In genomic region chr1:11681071-11681771, GRCh38 we compare ENCODE assay signal across 8 cellular contexts. TPM values are rescaled to one million over a fixed set of nuclear protein-coding genes. Genes with fewer than 3 reads are reported as not detected.
DNase-seq lines count a peak whose midpoint lies in the region; TF ChIP-seq lines count a peak whose summit lies in the region.

Gene MAD2L2, minus strand, starts transcription at chr1:11681148. Its CDS starts 547 bp downstream, at chr1:11680601.

- H4K91ac ChIP-seq in trophoblast cell (ENCODE audit: low read depth, low read length): peak within 1 kb of the TSS; percentile 62

- H2BK5ac ChIP-seq in trophoblast cell (ENCODE audit: low read depth, low read length, poor library complexity): peak within 1 kb of the TSS; percentile 38

- H4K8ac ChIP-seq in trophoblast cell (ENCODE audit: low read depth, low read length): peak within 1 kb of the TSS; percentile 41

- peak within 1 kb of the TSS; percentile 29 for H3K4ac ChIP-seq in trophoblast cell (ENCODE audit: low read depth, low read length)

- H4K12ac ChIP-seq in trophoblast cell (ENCODE audit: low read depth, low read length): peak within 1 kb of the TSS; percentile 11

- peaks cover 9% of the 10 kb centered on the region for H3K79me1 ChIP-seq in trophoblast cell (ENCODE audit: low read length)

- H3K23ac ChIP-seq in trophoblast cell (ENCODE audit: low read length): peak within 1 kb of the TSS; percentile 95

- H3K4me3 ChIP-seq in H7 (ENCODE audit: insufficient read depth, low read depth, low read length) (peak within 1 kb of the TSS; percentile 99), MM.1S (ENCODE audit: low read length) (peak within 1 kb of the TSS; percentile 99), cardiac muscle cell (peak within 1 kb of the TSS; percentile 77), trophoblast cell (ENCODE audit: low read depth, low read length) (peak within 1 kb of the TSS; percentile 91), tibial artery (peak within 1 kb of the TSS; percentile 69 to 73)

- no peaks in the 10 kb centered on the region for H4K20me1 ChIP-seq in MM.1S (ENCODE audit: insufficient read depth, low read length)

- H3K9ac ChIP-seq in MM.1S (ENCODE audit: low read length): peak within 1 kb of the TSS; percentile 86
- peak within 1 kb of the TSS; percentile 74 for H3K9ac ChIP-seq in trophoblast cell (ENCODE audit: low read length)

- H3K4me1 ChIP-seq in MM.1S (ENCODE audit: low read length) (no peaks in the 10 kb centered on the region), cardiac muscle cell (ENCODE audit: low read depth) (no peaks in the 10 kb centered on the region), trophoblast cell (ENCODE audit: control insufficient read depth in 1 of 2, insufficient read depth in 2 of 2, low read length in 2 of 2) (peaks cover 15 to 23% of the 10 kb centered on the region in 2 experiments), tibial artery (peaks cover 0 to 20% (median 14%) of the 10 kb centered on the region in 4 donors)

- H3K18ac ChIP-seq in trophoblast cell (ENCODE audit: low read length): peak within 1 kb of the TSS; percentile 22

- peak within 1 kb of the TSS; percentile 52 for H3K14ac ChIP-seq in trophoblast cell (ENCODE audit: low read length)

- H3K79me2 ChIP-seq in MM.1S (ENCODE audit: low read length) (peaks cover 7% of the 10 kb centered on the region), trophoblast cell (ENCODE audit: control insufficient read depth, insufficient read depth, low read length, poor library complexity) (peaks cover 2% of the 10 kb centered on the region)

- no peak within 1 kb of the TSS for H2BK120ac ChIP-seq in trophoblast cell (ENCODE audit: insufficient read depth, low read length, poor library complexity)

- DNase-seq in GF-D8 (lab: John Stamatoyannopoulos, UW): peak; percentile 63
- DNase-seq in H7: peak; percentile 98
- peak; percentile 86 for DNase-seq in MM.1S
- DNase-seq in SW480 (ENCODE audit: low spot score): peak; percentile 94
- DNase-seq in activated naive CD8-positive, alpha-beta T cell treated with anti-CD3 and anti-CD28 coated beads, Interleukin-2, amount 50 U/mL, for 16 hours (ENCODE audit: low read depth, low spot score): peak; percentile 81
- peak; percentile 82 to 88 for DNase-seq in cardiac muscle cell (ENCODE audit: low read depth in 1 of 2, low spot score in 1 of 2)
- DNase-seq in trophoblast cell: peak; percentile 69 to 83
- DNase-seq in tibial artery: peak; percentile 84 to 92

- peaks cover 9% of the 10 kb centered on the region for H3F3A ChIP-seq in MM.1S (ENCODE audit: insufficient read depth, low read length)

- no peaks in the 10 kb centered on the region for H3K9me2 ChIP-seq in MM.1S (replicated peaks; ENCODE audit: insufficient read depth, low read length)

- H3K36me3 ChIP-seq in H7 (replicated peaks; ENCODE audit: control insufficient read depth, insufficient read depth, low read length) (peaks cover 22% of the 10 kb centered on the region), MM.1S (replicated peaks; ENCODE audit: insufficient read depth, low read length) (no peaks in the 10 kb centered on the region), cardiac muscle cell (no peaks in the 10 kb centered on the region), trophoblast cell (ENCODE audit: control insufficient read depth in 1 of 2, insufficient read depth in 2 of 2, low read length in 2 of 2) (peaks cover 8 to 13% of the 10 kb centered on the region in 2 experiments), tibial artery (peaks cover 0 to 14% (median 13%) of the 10 kb centered on the region in 3 donors)

- TF ChIP-seq CTCF in MM.1S (IDR thresholded peaks at IDR 0.05; ENCODE audit: low read length) (no peak), cardiac muscle cell (IDR thresholded peaks at IDR 0.05; ENCODE audit: low read depth, low read length) (no peak), tibial artery (IDR thresholded peaks at IDR 0.05) (no peak)

- H3K9me3 ChIP-seq in MM.1S (replicated peaks; ENCODE audit: insufficient read depth, low read length) (no peaks in the 10 kb centered on the region), cardiac muscle cell (ENCODE audit: low read depth) (no peaks in the 10 kb centered on the region), trophoblast cell (ENCODE audit: insufficient read depth, low read depth, low read length) (peaks cover 1% of the 10 kb centered on the region), tibial artery (no peaks in the 10 kb centered on the region)

- peak within 1 kb of the TSS; percentile 36; the same call in 1 of the 2 replicates for H3K27ac ChIP-seq in MM.1S (ENCODE audit: low read length)
- H3K27ac ChIP-seq in cardiac muscle cell: no peak within 1 kb of the TSS
- peak within 1 kb of the TSS; percentile 18 for H3K27ac ChIP-seq in trophoblast cell (ENCODE audit: low read depth, low read length)
- H3K27ac ChIP-seq in tibial artery: peak within 1 kb of the TSS; percentile 72 to 79

- H3K27me3 ChIP-seq in H7 (ENCODE audit: control insufficient read depth, insufficient read depth, low read length) (no peaks in the 10 kb centered on the region), MM.1S (replicated peaks; ENCODE audit: insufficient read depth, low read length) (peaks cover 18% of the 10 kb centered on the region), cardiac muscle cell (no peaks in the 10 kb centered on the region), trophoblast cell (ENCODE audit: insufficient read depth, low read length) (no peaks in the 10 kb centered on the region), tibial artery (peaks cover 0 to 15% of the 10 kb centered on the region in 2 donors)

- no CpG with 5 or more reads among the region's 71 CpGs for WGBS in trophoblast cell (ENCODE audit: extremely low coverage, insufficient coverage, insufficient read length)

- intact Hi-C loops in tibial artery (cut with DNase I; ENCODE audit: low total_unique reads): no loop called here

- H2AFZ ChIP-seq in MM.1S (ENCODE audit: low read length) (peak within 1 kb of the TSS; percentile 99), trophoblast cell (ENCODE audit: insufficient read depth, low read length, poor library complexity) (peak within 1 kb of the TSS; percentile 66)

- H3K4me2 ChIP-seq in MM.1S (ENCODE audit: low read depth, low read length) (peak within 1 kb of the TSS; percentile 99), trophoblast cell (ENCODE audit: low read length) (peak within 1 kb of the TSS; percentile 100)

- H2BK12ac ChIP-seq in trophoblast cell (ENCODE audit: low read length): no peak within 1 kb of the TSS

- H2AK5ac ChIP-seq in trophoblast cell (ENCODE audit: low read length): no peak within 1 kb of the TSS

RNA-seq across cellular contexts. Expression of gene MAD2L2, which starts in this region (rescaled TPM):
- 786 and 983 TPM in 2 replicates for total RNA-seq in H7 (2014; rRNA removed; shearing (Covaris generic))
- 92.7 and 102 TPM in 2 replicates for total RNA-seq in cardiac muscle cell
- polyA plus RNA-seq in cardiac muscle cell: 115 and 148 TPM in 2 replicates
- 33.2 and 36.9 TPM in 2 replicates for polyA plus RNA-seq in trophoblast cell (2013)
